In the genomic region with DNA sequence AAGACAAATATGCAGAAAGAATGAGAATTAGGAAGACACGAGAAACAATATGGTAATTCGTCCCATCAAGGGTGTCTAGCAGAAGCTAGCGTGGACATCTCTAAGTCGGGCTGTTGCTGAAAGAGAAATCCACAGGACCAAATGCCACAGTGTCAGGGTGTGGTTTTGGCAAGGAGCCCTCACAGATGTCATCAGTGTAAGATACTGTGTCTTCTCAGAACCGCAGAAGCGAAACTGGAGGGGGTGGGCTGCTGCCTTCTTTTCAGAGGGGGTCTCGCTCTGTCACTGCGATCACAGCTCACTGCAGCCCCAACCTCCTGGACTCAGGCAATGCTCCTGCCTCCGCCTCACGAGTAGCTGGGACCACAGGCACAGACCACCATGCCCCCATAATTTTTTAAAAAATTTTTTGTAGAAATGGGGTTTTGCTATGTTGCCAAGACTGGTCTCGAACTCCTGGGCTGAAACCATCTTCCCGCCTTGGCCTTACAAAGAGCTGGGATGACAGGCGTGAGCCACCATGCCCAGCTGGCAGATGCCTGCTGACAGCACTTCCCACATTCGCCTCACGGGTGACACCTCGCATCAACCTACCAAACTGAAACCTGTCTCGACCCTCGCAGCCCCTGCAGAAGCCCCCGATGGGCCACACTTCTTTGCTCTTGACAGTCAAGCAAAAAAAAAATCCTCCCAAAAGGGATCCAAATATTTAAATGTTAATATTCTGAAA, we compare ENCODE assay signal across 8 cellular contexts. TPM values are rescaled to one million over a fixed set of nuclear protein-coding genes. Genes with fewer than 3 reads are reported as not detected.
DNase-seq lines count a peak whose midpoint lies in the region; ATAC-seq, FAIRE-seq and TF ChIP-seq lines count a peak whose summit lies in the region.

No MANE protein-coding gene starts in this region.

- ATAC-seq in HCT116 (peak; percentile 15; the same call in 1 of the 2 replicates), GM19035 (IDR thresholded peaks at IDR 0.05; ENCODE audit: unreplicated experiment) (no peak)

- H3K79me2 ChIP-seq in HCT116 (ENCODE audit: insufficient read depth, low read length) (peaks cover 66% of the 10 kb centered on the region), astrocyte (ENCODE audit: insufficient read depth, low read length) (peaks cover 14% of the 10 kb centered on the region)

- H3K4me1 Mint-ChIP-seq in astrocyte (ENCODE audit: low read depth, unreplicated experiment) (peaks cover 12% of the 10 kb centered on the region), immature natural killer cell (peaks cover 10 to 15% of the 10 kb centered on the region in 2 donors)

- intact Hi-C loops in HCT116 (cut with micrococcal nuclease), result no loop called here

- TF ChIP-seq CTCF in HCT116 (IDR thresholded peaks at IDR 0.05 in 2 of 3, conservative IDR thresholded peaks at IDR 0.05 in 1 of 3; ENCODE audit: borderline replicate concordance in 1 of 3, insufficient read depth in 1 of 3, low read depth in 2 of 3, low read length in 2 of 3) (0 out of 6 replicates have a peak, but pooled peaks of 1 of the 3 experiments have one; percentile 15), astrocyte (IDR thresholded peaks at IDR 0.05; ENCODE audit: insufficient read depth, low read depth, low read length) (no peak)

- H3K4me3 Mint-ChIP-seq in astrocyte (ENCODE audit: unreplicated experiment) (peak overlapping the region; percentile 70), immature natural killer cell (peak overlapping the region; percentile 67 to 81 (median 74))

- BruUV-seq in HCT116 (replicated peaks; lab: Mats Ljungman, UMichigan), result no TSS peak

- H3K9me3 Mint-ChIP-seq in astrocyte (ENCODE audit: unreplicated experiment), result no peaks in the 10 kb centered on the region
- no peaks in the 10 kb centered on the region for H3K9me3 Mint-ChIP-seq in immature natural killer cell

- no peak for FAIRE-seq in astrocyte (lab: Jason Lieb, UNC)

- H3K9me2 ChIP-seq in HCT116 (ENCODE audit: insufficient read depth), result no peaks in the 10 kb centered on the region

- DNase-seq in HCT116 (ENCODE audit: low read depth, low spot score) (no peak), astrocyte (ENCODE audit: low read depth) (no peak), immature natural killer cell (peak; percentile 15 to 29 (median 18)), NCI-H510A (lab: John Stamatoyannopoulos, UW) (no peak), NCI-H2227 (lab: John Stamatoyannopoulos, UW; ENCODE audit: unreplicated experiment) (no peak)
- no peak for DNase-seq in effector CD4-positive, alpha-beta T cell

- no peak for TF ChIP-seq POLR2A in HCT116 (IDR thresholded peaks at IDR 0.05; ENCODE audit: borderline replicate concordance, extremely low read depth, insufficient read depth, insufficient read length)

- H2AFZ ChIP-seq in HCT116 (ENCODE audit: low read depth, low read length, poor library complexity, severe bottlenecking) (no peak overlapping the region), astrocyte (ENCODE audit: low read depth, low read length) (peak overlapping the region; percentile 85)

- no peaks in the 10 kb centered on the region for H4K20me1 ChIP-seq in HCT116 (ENCODE audit: insufficient read depth)
- peaks cover 23% of the 10 kb centered on the region for H4K20me1 ChIP-seq in astrocyte (ENCODE audit: insufficient read depth, low read length)

- no peaks in the 10 kb centered on the region for H3K9me3 ChIP-seq in HCT116 (ENCODE audit: control insufficient read depth in 1 of 2, insufficient read depth in 1 of 2, low read depth in 1 of 2, low read length in 2 of 2)
- no peaks in the 10 kb centered on the region for H3K9me3 ChIP-seq in astrocyte (ENCODE audit: insufficient read depth, low read depth, low read length)
- no peaks in the 10 kb centered on the region for H3K9me3 ChIP-seq in stomach smooth muscle (ENCODE audit: control insufficient read depth in 2 of 2, low read length in 2 of 2)

- H3K27me3 Mint-ChIP-seq in astrocyte (ENCODE audit: low read depth, unreplicated experiment), result no peaks in the 10 kb centered on the region
- H3K27me3 Mint-ChIP-seq in immature natural killer cell (ENCODE audit: low read depth in 3 of 3), result peaks cover 0 to 2% (median 0%) of the 10 kb centered on the region in 3 donors

- H3K36me3 Mint-ChIP-seq in astrocyte (ENCODE audit: low read depth, unreplicated experiment) (peaks cover 19% of the 10 kb centered on the region), immature natural killer cell (peaks cover 4 to 16% (median 4%) of the 10 kb centered on the region in 3 donors)

- POLR2A ChIA-PET in HCT116 (lab: Charles Lee), result no interaction called here

- H3K4me3 ChIP-seq in HCT116 (replicated peaks in 1 of 2; ENCODE audit: low read depth in 1 of 2, low read length in 2 of 2), result no peak overlapping the region
- no peak overlapping the region for H3K4me3 ChIP-seq in astrocyte (ENCODE audit: insufficient read depth, low read depth, low read length)
- H3K4me3 ChIP-seq in stomach smooth muscle (ENCODE audit: low read length in 2 of 2), result peak overlapping the region; percentile 70 to 74

- H3K27ac Mint-ChIP-seq in astrocyte (ENCODE audit: unreplicated experiment) (no peak overlapping the region), immature natural killer cell (peak overlapping the region in 4 of 6 donors; percentile 25 to 74 (median 66))

- no peak for TF ChIP-seq RAD21 in HCT116 (IDR thresholded peaks at IDR 0.05; ENCODE audit: low read depth)

- H3K4me1 ChIP-seq in HCT116 (ENCODE audit: control insufficient read depth in 1 of 2, insufficient read depth in 2 of 2, low read length in 2 of 2) (peaks cover 0 to 10% of the 10 kb centered on the region in 2 experiments; a peak in 2 of 4 replicates), astrocyte (ENCODE audit: insufficient read depth, low read length) (peaks cover 9% of the 10 kb centered on the region), stomach smooth muscle (ENCODE audit: control insufficient read depth, insufficient read depth, low read length) (peaks cover 14% of the 10 kb centered on the region)

- H3K9ac ChIP-seq in HCT116 (ENCODE audit: low read length) (no peak overlapping the region), astrocyte (ENCODE audit: low read length) (no peak overlapping the region), stomach smooth muscle (ENCODE audit: low read length in 2 of 2) (peak overlapping the region; percentile 7 to 73)

- CTCF ChIA-PET in HCT116 (lab: Charles Lee), result interaction anchor here (1.2 to 1.6 kb wide), 2 partner anchors 20 to 712 kb away, joined by 4 read pairs; no protein-coding TSS in a partner anchor

- H3K36me3 ChIP-seq in HCT116 (ENCODE audit: control insufficient read depth in 1 of 2, insufficient read depth in 2 of 2, low read length in 2 of 2) (peaks cover 20 to 45% of the 10 kb centered on the region in 2 experiments; a peak in 3 of 4 replicates), astrocyte (ENCODE audit: insufficient read depth, low read length) (peaks cover 13% of the 10 kb centered on the region), stomach smooth muscle (ENCODE audit: control insufficient read depth in 2 of 2, insufficient read depth in 2 of 2, low read length in 2 of 2) (peaks cover 4 to 17% of the 10 kb centered on the region in 2 donors)

- H3K27ac ChIP-seq in HCT116 (ENCODE audit: low read depth, low read length), result no peak overlapping the region
- no peak overlapping the region for H3K27ac ChIP-seq in astrocyte (ENCODE audit: low read depth, low read length)
- H3K27ac ChIP-seq in stomach smooth muscle (ENCODE audit: low read length), result peak overlapping the region; percentile 46

- H3K27me3 ChIP-seq in HCT116 (ENCODE audit: insufficient read depth, low read length) (no peaks in the 10 kb centered on the region), astrocyte (ENCODE audit: insufficient read depth, low read length) (no peaks in the 10 kb centered on the region), stomach smooth muscle (ENCODE audit: control insufficient read depth in 1 of 2, insufficient read depth in 2 of 2, low read length in 2 of 2) (no peaks in the 10 kb centered on the region)

- RAD21 ChIA-PET in HCT116 (lab: Charles Lee; ENCODE audit: low non-redundant PET in 1 of 2, low total read pairs in 2 of 2, uncharacterized antibody in 2 of 2, unreplicated experiment in 2 of 2), result no interaction called here

- H3K4me2 ChIP-seq in HCT116 (ENCODE audit: low read length), result peak overlapping the region; percentile 11; the same call in 1 of the 2 replicates
- H3K4me2 ChIP-seq in astrocyte (ENCODE audit: low read length), result peak overlapping the region; percentile 78

TF ChIP-seq in HCT116, 20 proteins besides CTCF, POLR2A, EP300 and RAD21 (continues in another document):
- no peak for TF ChIP-seq ZBTB33 (IDR thresholded peaks at IDR 0.05; ENCODE audit: extremely low read depth, insufficient replicate concordance, low read length)
- no peak for TF ChIP-seq EGR1 (IDR thresholded peaks at IDR 0.05; ENCODE audit: low read depth)
- no peak for TF ChIP-seq CEBPB (IDR thresholded peaks at IDR 0.05; ENCODE audit: low read depth)
- no peak for TF ChIP-seq EZH2 (IDR thresholded peaks at IDR 0.05)
- TF ChIP-seq ZFX (IDR thresholded peaks at IDR 0.05), result no peak; the same call in 1 of the 2 replicates
- TF ChIP-seq SIN3A (IDR thresholded peaks at IDR 0.05; ENCODE audit: low read depth), result no peak
- TF ChIP-seq, protein P1, sequence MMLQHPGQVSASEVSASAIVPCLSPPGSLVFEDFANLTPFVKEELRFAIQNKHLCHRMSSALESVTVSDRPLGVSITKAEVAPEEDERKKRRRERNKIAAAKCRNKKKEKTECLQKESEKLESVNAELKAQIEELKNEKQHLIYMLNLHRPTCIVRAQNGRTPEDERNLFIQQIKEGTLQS (IDR thresholded peaks at IDR 0.05), result no peak
- TF ChIP-seq SP1 (IDR thresholded peaks at IDR 0.05; ENCODE audit: low read depth), result no peak
- no peak for TF ChIP-seq JUND (IDR thresholded peaks at IDR 0.05)

RNA-seq across cellular contexts. Expression of gene TRAP1, which starts 26.2 kb away (rescaled TPM):
- 416 TPM for total RNA-seq in HCT116 (2021; ENCODE audit: unreplicated experiment)
- polyA plus RNA-seq in HCT116 (2012), result 490 and 552 TPM in 2 replicates
- total RNA-seq in astrocyte, result 57.1 and 63.3 TPM in 2 replicates
- polyA plus RNA-seq in immature natural killer cell, result 10 to 100 TPM; 30.1 to 32.1 (median 30.7) TPM

RNA-seq across cellular contexts. Expression of gene DNASE1, which starts 36.7 kb away (rescaled TPM):
- 11.0 TPM for total RNA-seq in HCT116 (2021; ENCODE audit: unreplicated experiment)
- polyA plus RNA-seq in HCT116 (2012), result 10.6 and 15.3 TPM in 2 replicates
- 16.2 and 16.9 TPM in 2 replicates for total RNA-seq in astrocyte
- polyA plus RNA-seq in immature natural killer cell, result 1 to 10 TPM in 2 of 3 donors, under 1 TPM in 1; 0.60 to 9.0 (median 3.5) TPM

Comparison
In these comparisons a context has a peak if more than half of its experiments do, and no peak if none do; other contexts are left out.
1. DNase-seq: peak in immature natural killer cell (3 of 3); none in HCT116 (single experiment), astrocyte (single experiment), effector CD4-positive, alpha-beta T cell (single experiment), NCI-H510A (single experiment) and NCI-H2227 (single experiment).
2. H3K4me3 ChIP-seq: peak in stomach smooth muscle (2 of 2); none in HCT116 (0 of 2) and astrocyte (single experiment).
3. H3K9ac ChIP-seq: peak in stomach smooth muscle (2 of 2); none in HCT116 (single experiment) and astrocyte (single experiment).